In the genomic region with DNA sequence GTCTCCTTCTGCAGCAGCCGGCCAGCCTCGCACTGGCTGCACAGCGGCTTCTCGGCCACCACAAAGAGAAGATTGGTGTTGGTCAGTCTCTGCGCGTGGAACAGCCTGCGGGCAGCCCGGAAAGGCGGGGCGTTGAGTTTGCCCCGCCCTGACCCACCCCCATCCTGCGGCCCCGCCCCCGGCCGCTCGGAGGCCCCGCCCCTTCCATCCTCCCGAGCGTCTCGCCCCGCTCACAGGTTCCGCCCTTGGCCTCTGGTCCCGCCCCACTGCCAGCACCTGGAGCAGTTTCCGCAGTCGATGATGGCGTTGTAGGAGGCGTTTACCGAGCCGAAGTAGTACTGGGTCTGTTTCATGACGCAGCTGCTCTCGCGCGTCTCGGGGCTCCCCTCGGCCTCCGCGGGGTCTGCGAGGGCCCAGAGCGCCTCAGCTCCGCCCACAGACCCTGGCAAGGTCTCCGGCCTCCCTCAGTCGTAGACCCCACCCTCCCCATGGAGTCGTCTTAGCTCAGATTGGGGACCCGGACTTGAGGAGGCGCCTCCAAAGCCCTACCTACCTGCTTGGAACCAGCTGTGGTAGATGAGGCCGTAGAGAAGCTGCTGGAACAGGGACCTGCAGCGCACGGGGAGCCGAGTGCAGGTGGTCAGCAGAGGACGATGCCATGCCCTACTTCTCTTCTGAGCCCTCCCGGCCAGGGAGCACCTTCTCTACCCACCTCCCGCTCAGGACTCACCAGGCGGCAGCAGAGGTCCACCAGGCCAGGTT, we compare ENCODE assay signal across 8 cellular contexts. TPM values are rescaled to one million over a fixed set of nuclear protein-coding genes. Genes with fewer than 3 reads are reported as not detected.
DNase-seq lines count a peak whose midpoint lies in the region; ATAC-seq and TF ChIP-seq lines count a peak whose summit lies in the region.

No MANE protein-coding gene starts in this region.

- DNase-seq in CD4-positive, alpha-beta T cell: peak; percentile 92 to 96 (median 94)
- DNase-seq in GM20000 (ENCODE audit: low spot score): peak; percentile 97
- peak; percentile 78 for DNase-seq in HT-29 (ENCODE audit: low spot score)
- peak; percentile 90 to 95 (median 92) for DNase-seq in T-helper 2 cell
- DNase-seq in hepatocyte (ENCODE audit: low spot score): peak; percentile 95
- peak; percentile 93 for DNase-seq in sigmoid colon
- DNase-seq in NCI-H2196 (lab: John Stamatoyannopoulos, UW; ENCODE audit: unreplicated experiment): no peak

- H3K36me3 Mint-ChIP-seq in CD4-positive, alpha-beta T cell (ENCODE audit: low read depth): peaks cover 4% of the 10 kb centered on the region

- ATAC-seq in CD4-positive, alpha-beta T cell (ENCODE audit: poor library complexity): peak; percentile 95

- H3K9me3 Mint-ChIP-seq in CD4-positive, alpha-beta T cell: no peaks in the 10 kb centered on the region

- H3K4me1 ChIP-seq in hepatocyte (ENCODE audit: insufficient read depth): no peaks in the 10 kb centered on the region
- peaks cover 0 to 14% (median 13%) of the 10 kb centered on the region in 4 donors for H3K4me1 ChIP-seq in sigmoid colon

- H4K20me1 ChIP-seq in hepatocyte (ENCODE audit: insufficient read depth, poor library complexity, severe bottlenecking): no peaks in the 10 kb centered on the region

- H3K4me3 ChIP-seq in hepatocyte (peak overlapping the region; percentile 45), sigmoid colon (peak overlapping the region; percentile 45 to 62 (median 50))

- H3K9me3 ChIP-seq in CD4-positive, alpha-beta T cell (ENCODE audit: control insufficient read depth, low read length): no peaks in the 10 kb centered on the region
- no peaks in the 10 kb centered on the region for H3K9me3 ChIP-seq in hepatocyte (ENCODE audit: low read depth)
- no peaks in the 10 kb centered on the region for H3K9me3 ChIP-seq in sigmoid colon

- CTCF ChIA-PET in CD4-positive, alpha-beta T cell (lab: Charles Lee): interaction anchor here (0.9 to 1.1 kb wide), 4 partner anchors 13 to 1317 kb away, joined by 3 to 5 read pairs (median 4); no protein-coding TSS in a partner anchor

- no peak for TF ChIP-seq EP300 in sigmoid colon (IDR thresholded peaks at IDR 0.05)

- no peak for TF ChIP-seq POLR2A in sigmoid colon (IDR thresholded peaks at IDR 0.05)

- H2AFZ ChIP-seq in hepatocyte: peak overlapping the region; percentile 88

- intact Hi-C loops in CD4-positive, alpha-beta T cell (cut with DNase I, micrococcal nuclease): loop anchor here (1.0 to 5.0 kb wide), 8 partner anchors 14 to 1787 kb away; partner anchors contain the start of genes CACNA2D2 (in 1 of the 2), CYB561D2 (in 1 of the 2), MANF (in 1 of the 2) and NPRL2 (in 1 of the 2)
- intact Hi-C loops in sigmoid colon (cut with DNase I): loop anchor here (5.0 kb wide), 1 partner anchor 177 kb away; no protein-coding TSS in a partner anchor

- 9% methylated on average over 43 of the region's 53 CpGs for WGBS in hepatocyte (ENCODE audit: low lambda C conversion rate, missing lambda C conversion rate)
- 2 to 4% methylated on average over 53 of the region's 53 CpGs for WGBS in sigmoid colon, 2 donors

- peak overlapping the region; percentile 98 for H3K27ac Mint-ChIP-seq in CD4-positive, alpha-beta T cell

- H3K4me3 Mint-ChIP-seq in CD4-positive, alpha-beta T cell: peak overlapping the region; percentile 94

- H3K27me3 Mint-ChIP-seq in CD4-positive, alpha-beta T cell: no peaks in the 10 kb centered on the region

- H3K4me1 Mint-ChIP-seq in CD4-positive, alpha-beta T cell (ENCODE audit: low read depth): peaks cover 25% of the 10 kb centered on the region

- H3K27ac ChIP-seq in CD4-positive, alpha-beta T cell (ENCODE audit: low read depth, low read length): peak overlapping the region; percentile 81
- H3K27ac ChIP-seq in angular gyrus (ENCODE audit: low read depth, low read length) (peak overlapping the region; percentile 70), hepatocyte (peak overlapping the region; percentile 78), sigmoid colon (peak overlapping the region; percentile 57 to 72 (median 68))

- no peak for TF ChIP-seq CTCF in CD4-positive, alpha-beta T cell (IDR thresholded peaks at IDR 0.05)
- TF ChIP-seq CTCF in GM20000 (IDR thresholded peaks at IDR 0.05; ENCODE audit: extremely low read depth, missing control alignments) (no peak), hepatocyte (IDR thresholded peaks at IDR 0.05; ENCODE audit: poor library complexity) (no peak), sigmoid colon (IDR thresholded peaks at IDR 0.05) (no peak)

- POLR2A ChIA-PET in CD4-positive, alpha-beta T cell (lab: Charles Lee): interaction anchor here (0.7 to 2.7 kb wide), 14 partner anchors 11 to 1244 kb away, joined by 3 to 25 read pairs (median 4); partner anchors contain the start of genes CYB561D2, HYAL3, MANF and NAA80

- no peaks in the 10 kb centered on the region for H3K9me2 ChIP-seq in hepatocyte (replicated peaks; ENCODE audit: insufficient read depth)

- H3K36me3 ChIP-seq in hepatocyte (replicated peaks; ENCODE audit: insufficient read depth, low read depth) (no peaks in the 10 kb centered on the region), sigmoid colon (no peaks in the 10 kb centered on the region)

- H3K4me2 ChIP-seq in hepatocyte: peak overlapping the region; percentile 93

- no peaks in the 10 kb centered on the region for H3K27me3 ChIP-seq in CD4-positive, alpha-beta T cell (ENCODE audit: control insufficient read depth, insufficient read depth, low read length)
- no peaks in the 10 kb centered on the region for H3K27me3 ChIP-seq in hepatocyte
- peaks cover 0 to 15% (median 5%) of the 10 kb centered on the region in 3 donors for H3K27me3 ChIP-seq in sigmoid colon

- H3K79me2 ChIP-seq in hepatocyte: no peaks in the 10 kb centered on the region

RNA-seq across cellular contexts. Expression of gene TMEM115, which starts 5.9 kb away (rescaled TPM):
- total RNA-seq in CD4-positive, alpha-beta T cell: 10 to 100 TPM; 19.0 to 19.9 TPM
- 35.8 and 36.2 TPM in 2 replicates for total RNA-seq in HT-29 (2014; rRNA removed; shearing (Covaris generic))
- total RNA-seq in hepatocyte (49.3 and 63.0 TPM in 2 replicates), sigmoid colon (10 to 100 TPM; 40.5 to 45.7 (median 44.3) TPM)
- polyA plus RNA-seq in hepatocyte (64.5 and 69.9 TPM in 2 replicates), sigmoid colon (10 to 100 TPM in 2 of 3 donors, 1 to 10 TPM in 1; 9.5 to 37.4 (median 11.4) TPM)

RNA-seq across cellular contexts. Expression of gene CYB561D2, which starts 14.6 kb away (rescaled TPM):
- 10 to 100 TPM; 19.8 TPM for total RNA-seq in CD4-positive, alpha-beta T cell
- total RNA-seq in HT-29 (2014; rRNA removed; shearing (Covaris generic)): 42.5 and 46.0 TPM in 2 replicates
- 31.0 and 37.3 TPM in 2 replicates for total RNA-seq in hepatocyte
- 40.5 and 46.9 TPM in 2 replicates for polyA plus RNA-seq in hepatocyte
- 10 to 100 TPM in 1 of 4 donors, 1 to 10 TPM in 3; 6.8 to 12.7 (median 8.2) TPM for total RNA-seq in sigmoid colon
- polyA plus RNA-seq in sigmoid colon: 10 to 100 TPM; 10.8 to 46.0 (median 14.8) TPM

RNA-seq across cellular contexts. Expression of gene NPRL2, which starts 14.7 kb away (rescaled TPM):
- 10 to 100 TPM; 29.4 to 33.2 TPM for total RNA-seq in CD4-positive, alpha-beta T cell
- total RNA-seq in HT-29 (2014; rRNA removed; shearing (Covaris generic)): 30.0 and 30.7 TPM in 2 replicates
- 22.3 and 23.5 TPM in 2 replicates for total RNA-seq in hepatocyte
- 27.0 and 34.6 TPM in 2 replicates for polyA plus RNA-seq in hepatocyte
- 10 to 100 TPM; 19.1 to 28.5 (median 19.2) TPM for total RNA-seq in sigmoid colon
- 10 to 100 TPM; 16.8 to 22.2 (median 18.7) TPM for polyA plus RNA-seq in sigmoid colon

RNA-seq across cellular contexts. Expression of gene ZMYND10, which starts 19.7 kb away (rescaled TPM):
- 1 to 10 TPM; 1.7 to 1.8 TPM for total RNA-seq in CD4-positive, alpha-beta T cell
- total RNA-seq in HT-29 (2014; rRNA removed; shearing (Covaris generic)): 0.48 TPM in 1 of 2 replicates, not detected in the other
- total RNA-seq in hepatocyte: 0.20 and 0.44 TPM in 2 replicates
- polyA plus RNA-seq in hepatocyte: 0.18 and 0.77 TPM in 2 replicates
- total RNA-seq in sigmoid colon: 1 to 10 TPM in 1 of 4 donors, not detected in 3; 1.2 TPM
- under 1 TPM in 1 of 3 donors, not detected in 2; 0.77 TPM for polyA plus RNA-seq in sigmoid colon

RNA-seq across cellular contexts. Expression of gene RASSF1, which starts 24.6 kb away (rescaled TPM):
- total RNA-seq in CD4-positive, alpha-beta T cell: 10 to 100 TPM; 68.0 to 71.2 TPM
- 24.2 and 30.2 TPM in 2 replicates for total RNA-seq in HT-29 (2014; rRNA removed; shearing (Covaris generic))
- total RNA-seq in hepatocyte (11.3 and 13.4 TPM in 2 replicates), sigmoid colon (10 to 100 TPM; 27.4 to 29.8 (median 28.5) TPM)
- polyA plus RNA-seq in hepatocyte (22.9 and 30.1 TPM in 2 replicates), sigmoid colon (10 to 100 TPM; 16.4 to 41.7 (median 21.0) TPM)
